ENCODE assay signal across 36 cellular contexts in genomic region chr17:67273900-67274299, GRCh38. TPM values are rescaled to one million over a fixed set of nuclear protein-coding genes. Genes with fewer than 3 reads are reported as not detected.
DNase-seq lines count a peak whose midpoint lies in the region; ATAC-seq, FAIRE-seq and TF ChIP-seq lines count a peak whose summit lies in the region.
"Had no signal": no experiment of that assay in that cellular context is flagged by ENCODE, and none has a peak within 500 bp of the region (broad histone marks: within the 10 kb centered on the region; RNA-seq: fewer than 3 reads in every experiment).

No MANE protein-coding gene starts in this region.

- TF ChIP-seq CTCF in A549 (IDR thresholded peaks at IDR 0.05) (no peak), HEK293 (tag by site-specific recombination; IDR thresholded peaks at IDR 0.05) (no peak), WTC11 (IDR thresholded peaks at IDR 0.05) (no peak)

- TF ChIP-seq POLR2A in A549 (IDR thresholded peaks at IDR 0.05; ENCODE audit: low read length) = no peak

- no peak for ATAC-seq in A549
- no peak for ATAC-seq in WTC11
- no peak for ATAC-seq in HG02870 (IDR thresholded peaks at IDR 0.05; ENCODE audit: unreplicated experiment)
- no peak for ATAC-seq in GM18907 (IDR thresholded peaks at IDR 0.05; ENCODE audit: unreplicated experiment)
- no peak for ATAC-seq in HG03280 (IDR thresholded peaks at IDR 0.05; ENCODE audit: unreplicated experiment)
- ATAC-seq: CD8-positive, alpha-beta T cell had no signal

- H3K4me2 ChIP-seq in A549 = no peak overlapping the region
- H3K4me2 ChIP-seq: BLaER1; BLaER1 treated with 17β-estradiol and CSF1 and Interleukin-3, amounts not matched to agents 10 nM and 100 nM had no signal

- H3K27ac Mint-ChIP-seq in WTC11 = no peak overlapping the region
- H3K27ac Mint-ChIP-seq: B cell; CD14-positive monocyte; CD4-positive, alpha-beta memory T cell; CD4-positive, alpha-beta T cell; CD4-positive, CD25-positive, alpha-beta regulatory T cell; CD8-positive, alpha-beta memory T cell; CD8-positive, alpha-beta T cell had no signal

- no peak for FAIRE-seq in A549 (lab: Jason Lieb, UNC)
- FAIRE-seq: A204.1, D721Med had no signal

- no peaks in the 10 kb centered on the region for H3K9me3 ChIP-seq in A549
- no peaks in the 10 kb centered on the region for H3K9me3 ChIP-seq in HEK293 (ENCODE audit: control insufficient read depth, insufficient read depth, low read depth, low read length)
- H3K9me3 ChIP-seq: BE2C; BLaER1; BLaER1 treated with 17β-estradiol and CSF1 and Interleukin-3, amounts not matched to agents 10 nM and 100 nM; Caco-2 had no signal

- TF ChIP-seq EP300 in A549 (IDR thresholded peaks at IDR 0.05) = no peak

- CTCF ChIA-PET in A549 (lab: Yijun Ruan, JAX) (interaction anchor here (0.7 to 3.0 kb wide), 8 partner anchors 13 to 416 kb away, joined by 3 to 22 read pairs (median 4); no protein-coding TSS in a partner anchor), HEK293 (lab: Yijun Ruan, JAX) (interaction anchor here (0.7 to 1.4 kb wide), 6 partner anchors 13 to 287 kb away, joined by 3 to 5 read pairs (median 4); no protein-coding TSS in a partner anchor), WTC11 (lab: Charles Lee) (interaction anchor here (2.5 kb wide), 2 partner anchors 11 to 53 kb away, joined by 25 to 38 read pairs; no protein-coding TSS in a partner anchor)

- H3K9me3 Mint-ChIP-seq in WTC11 = no peaks in the 10 kb centered on the region
- H3K9me3 Mint-ChIP-seq: CD4-positive, alpha-beta T cell; CD4-positive, CD25-positive, alpha-beta regulatory T cell; CD8-positive, alpha-beta memory T cell; CD8-positive, alpha-beta T cell had no signal

- H3K4me3 ChIP-seq in A549 (no peak overlapping the region), HEK293 (ENCODE audit: low read depth, low read length) (no peak overlapping the region)
- H3K4me3 ChIP-seq: BLaER1; BLaER1 treated with 17β-estradiol and CSF1 and Interleukin-3, amounts not matched to agents 10 nM and 100 nM had no signal

- POLR2A ChIA-PET in A549 (lab: Yijun Ruan, JAX) = no interaction called here
- POLR2A ChIA-PET in HEK293 (lab: Yijun Ruan, JAX) = no interaction called here
- POLR2A ChIA-PET in WTC11 (lab: Charles Lee) = interaction anchor here (1.1 kb wide), 1 partner anchor 87 kb away, joined by 3 read pairs; no protein-coding TSS in a partner anchor

- DNase-seq in A549 (ENCODE audit: low read depth in 1 of 2, low spot score in 1 of 2) (no peak), WTC11 (ENCODE audit: low spot score) (no peak), posterior vena cava (ENCODE audit: low spot score) (peak; percentile 18), globus pallidus (ENCODE audit: low spot score) (no peak)
- DNase-seq: 8988T; ACHN; AML-193; BE2C; C1 segment of cervical spinal cord; Caco-2; Calu3; CD4-positive, alpha-beta memory T cell; CD4-positive, alpha-beta T cell; CD4-positive, CD25-positive, alpha-beta regulatory T cell; CD8-positive, alpha-beta memory T cell; CD8-positive, alpha-beta T cell; COR-L47; DMS 273 treated with DMSO at 0.1 percent for 48 hours; DMS153; DMS53; DMS79; DMS79 treated with DMSO at 0.1 percent for 48 hours; DND-41; EL had no signal

- no peak overlapping the region for H3K4me3 Mint-ChIP-seq in WTC11
- H3K4me3 Mint-ChIP-seq: B cell; CD14-positive monocyte; CD4-positive, alpha-beta memory T cell; CD4-positive, alpha-beta T cell; CD4-positive, CD25-positive, alpha-beta regulatory T cell; CD8-positive, alpha-beta memory T cell; CD8-positive, alpha-beta T cell had no signal

- H3K4me1 ChIP-seq in A549 (no peaks in the 10 kb centered on the region), HEK293 (ENCODE audit: control insufficient read depth, insufficient read depth, low read length) (no peaks in the 10 kb centered on the region)
- H3K4me1 ChIP-seq: BE2C, Caco-2 had no signal

- H3K4me1 Mint-ChIP-seq in WTC11 = no peaks in the 10 kb centered on the region
- H3K4me1 Mint-ChIP-seq: B cell; CD4-positive, CD25-positive, alpha-beta regulatory T cell had no signal

- H3K36me3 Mint-ChIP-seq in WTC11 = no peaks in the 10 kb centered on the region
- H3K36me3 Mint-ChIP-seq: CD14-positive monocyte; CD4-positive, alpha-beta memory T cell; CD4-positive, CD25-positive, alpha-beta regulatory T cell; CD8-positive, alpha-beta memory T cell; CD8-positive, alpha-beta T cell had no signal

- H3K27me3 Mint-ChIP-seq in WTC11 (ENCODE audit: low read depth) = no peaks in the 10 kb centered on the region
- H3K27me3 Mint-ChIP-seq: B cell; CD4-positive, alpha-beta memory T cell; CD4-positive, alpha-beta T cell; CD8-positive, alpha-beta memory T cell had no signal

- no peak for TF ChIP-seq RAD21 in A549 (conservative IDR thresholded peaks at IDR 0.05 in 1 of 2, IDR thresholded peaks at IDR 0.05 in 1 of 2)

- intact Hi-C loops in posterior vena cava (cut with DNase I) = no loop called here

- H3K27ac ChIP-seq in A549 (no peak overlapping the region), HEK293 (ENCODE audit: extremely low read depth, low read depth, low read length) (no peak overlapping the region)
- H3K27ac ChIP-seq: 22Rv1; BLaER1; BLaER1 treated with 17β-estradiol and CSF1 and Interleukin-3, amounts not matched to agents 10 nM and 100 nM; C4-2B had no signal

- WGBS in A549 (ENCODE audit: missing lambda C conversion rate) = 92% methylated on average over 2 of the region's 2 CpGs

- H3K36me3 ChIP-seq in HEK293 (ENCODE audit: control insufficient read depth in 2 of 2, insufficient read depth in 1 of 2, low read length in 2 of 2) = no peaks in the 10 kb centered on the region
- H3K36me3 ChIP-seq: BE2C; BLaER1; BLaER1 treated with 17β-estradiol and CSF1 and Interleukin-3, amounts not matched to agents 10 nM and 100 nM had no signal

TF ChIP-seq in A549, 52 proteins besides CTCF, POLR2A, EP300 and RAD21:
- TF ChIP-seq ZC3H11A (IDR thresholded peaks at IDR 0.05) (peak; percentile 87), HOXB13 (CRISPR knock-in tag; IDR thresholded peaks at IDR 0.05; ENCODE audit: low read depth) (no peak), RCOR1 (IDR thresholded peaks at IDR 0.05; ENCODE audit: low read depth, low read length) (no peak), GATA3 (IDR thresholded peaks at IDR 0.05; ENCODE audit: borderline replicate concordance) (no peak), MAZ (IDR thresholded peaks at IDR 0.05; ENCODE audit: borderline replicate concordance, low read depth, low read length) (no peak), ESRRA (IDR thresholded peaks at IDR 0.05; ENCODE audit: borderline replicate concordance, low read length) (no peak), TP53 (CRISPR knock-in tag; IDR thresholded peaks at IDR 0.05) (no peak)
- TF ChIP-seq, protein P1, sequence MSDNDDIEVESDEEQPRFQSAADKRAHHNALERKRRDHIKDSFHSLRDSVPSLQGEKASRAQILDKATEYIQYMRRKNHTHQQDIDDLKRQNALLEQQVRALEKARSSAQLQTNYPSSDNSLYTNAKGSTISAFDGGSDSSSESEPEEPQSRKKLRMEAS (IDR thresholded peaks at IDR 0.05) = no peak

TF ChIP-seq in WTC11, 78 proteins besides CTCF, POLR2A, EP300 and RAD21:
- no peak for TF ChIP-seq ZNF121 (CRISPR knock-in tag; IDR thresholded peaks at IDR 0.05)
- TF ChIP-seq STAT6 (CRISPR knock-in tag; conservative IDR thresholded peaks at IDR 0.05; ENCODE audit: low read depth) = no peak
- TF ChIP-seq JAZF1 (CRISPR knock-in tag; IDR thresholded peaks at IDR 0.05) = no peak
- TF ChIP-seq HMGA2 (CRISPR knock-in tag; IDR thresholded peaks at IDR 0.05) = peak; percentile 73
- TF ChIP-seq ZNF671 (CRISPR knock-in tag; IDR thresholded peaks at IDR 0.05) = no peak
- TF ChIP-seq ZNF232 (CRISPR knock-in tag; IDR thresholded peaks at IDR 0.05) = no peak
- TF ChIP-seq RORB (CRISPR knock-in tag; IDR thresholded peaks at IDR 0.05) = no peak

RNA-seq across cellular contexts. Expression of gene HELZ, which starts 28.9 kb away (rescaled TPM):
- polyA plus RNA-seq in A549 (2011; rRNA removed) (17.8 and 18.3 TPM in 2 replicates), A549 (2017; fragmentation: RNase III; extraction: RNeasy Plus Mini Kit Qiagen cat#74134 plus additional on column Dnase treatment) (5.6 to 6.7 TPM (median 5.7 TPM) in 3 replicates)
- 2.5 and 3.1 TPM in 2 replicates for polyA plus RNA-seq in A549 (2012; cell fraction: cytosol; rRNA removed)
- 2.5 and 3.9 TPM in 2 replicates for polyA plus RNA-seq in A549 (2012; cell fraction: nucleus; rRNA removed)
- polyA minus RNA-seq in A549 (2011; rRNA and poly(A)+ RNA removed) = 24.8 and 32.2 TPM in 2 replicates
- total RNA-seq in WTC11 (2021) (46.5 to 49.1 TPM (median 47.4 TPM) in 3 replicates), posterior vena cava (10 to 100 TPM; 52.3 to 53.5 TPM)
